ENCODE assay signal across 1 cellular context in the genomic region with DNA sequence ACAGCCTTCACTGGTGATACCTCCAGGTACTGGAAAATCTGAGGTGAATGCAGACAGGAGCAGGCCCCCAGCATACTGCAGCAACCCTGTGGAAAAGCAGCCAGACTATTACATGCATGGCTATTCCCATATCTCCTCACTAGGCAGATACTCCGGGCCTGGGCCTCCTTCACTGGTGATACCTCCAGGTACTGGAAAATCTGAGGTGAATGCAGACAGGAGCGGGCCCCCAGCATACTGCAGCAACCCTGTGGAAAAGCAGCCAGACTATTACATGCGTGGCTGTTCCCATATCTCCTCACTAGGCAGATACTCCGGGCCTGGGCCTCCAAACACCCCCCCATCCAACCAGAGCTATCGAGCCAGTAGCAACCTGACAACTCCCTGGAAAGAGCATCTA.
A peak's percentile ranks its signal among the peaks of the same experiment; 100 is the strongest.
DNase-seq lines count a peak whose midpoint lies in the region; TF ChIP-seq lines count a peak whose summit lies in the region.
"Not testable (repeated sequence)": the region's sequence is repeated elsewhere in the genome, so short reads cannot be mapped to it uniquely, and the experiment has no call there.

No MANE protein-coding gene starts in this region.

- not testable (repeated sequence) for H3K27ac Mint-ChIP-seq in chondrocyte (ENCODE audit: unreplicated experiment)

- H3K9me3 Mint-ChIP-seq in chondrocyte (ENCODE audit: low read depth) = peaks cover 24% of the 10 kb centered on the region

- not testable (repeated sequence) for H3K36me3 Mint-ChIP-seq in chondrocyte (ENCODE audit: low read depth)

- H3K4me1 Mint-ChIP-seq in chondrocyte (ENCODE audit: low read depth) = not testable (repeated sequence)

- peak; percentile 82 for DNase-seq in chondrocyte (ENCODE audit: low spot score)

- not testable (repeated sequence) for H3K27me3 Mint-ChIP-seq in chondrocyte (ENCODE audit: low read depth)

- TF ChIP-seq CTCF in chondrocyte (IDR thresholded peaks at IDR 0.05) = not testable (repeated sequence)

- H3K4me3 Mint-ChIP-seq in chondrocyte (ENCODE audit: unreplicated experiment) = not testable (repeated sequence)
